In the genomic region with DNA sequence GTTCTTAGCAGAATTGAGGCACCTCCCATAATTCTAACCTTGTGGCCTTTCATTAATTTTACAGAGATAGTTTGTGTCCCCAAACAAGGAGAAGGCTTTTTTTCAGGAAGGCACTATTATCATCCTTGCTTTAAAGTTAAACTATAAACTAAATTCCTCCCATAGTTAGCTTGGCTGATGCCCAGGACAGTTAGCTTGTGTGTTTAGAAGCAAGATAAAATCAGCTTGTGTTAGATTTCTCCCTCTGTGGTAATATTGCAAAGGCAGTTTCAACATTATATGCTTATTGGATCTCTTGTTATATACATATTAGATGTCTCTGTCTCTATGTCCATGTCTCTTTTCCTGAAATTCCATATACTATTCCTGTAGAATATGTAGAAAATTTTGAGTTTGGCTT, we compare ENCODE assay signal across 13 cellular contexts.
"Had no signal": no experiment of that assay in that cellular context is flagged by ENCODE, and none has a peak within 500 bp of the region (broad histone marks: within the 10 kb centered on the region; RNA-seq: fewer than 3 reads in every experiment).

No MANE protein-coding gene starts in this region.

- DNase-seq: activated CD4-positive, alpha-beta T cell treated with anti-CD3 and anti-CD28 coated beads, Interleukin-2, amount 10 ng/mL, durations not matched to agents 24 days and 14 days; activated naive CD4-positive, alpha-beta T cell treated with anti-CD3 and anti-CD28 coated beads, Interleukin-2, amount 10 ng/mL, durations not matched to agents 7 days and 5 days; adrenal gland; endodermal cell; erythroblast; kidney glomerular epithelial cell; pancreas; thyroid gland had no signal

- H3K27ac Mint-ChIP-seq: activated CD4-positive, alpha-beta T cell treated with anti-CD3 and anti-CD28 coated beads, Interleukin-2, amount 10 ng/mL, durations not matched to agents 24 days and 14 days; activated naive CD4-positive, alpha-beta T cell treated with anti-CD3 and anti-CD28 coated beads, Interleukin-2, amount 10 ng/mL, durations not matched to agents 7 days and 5 days; activated T-helper 17 cell treated with anti-CD3 and anti-CD28 coated beads, Interleukin-2, amount 50 U/mL, for 72 hours; brain; endodermal cell; WTC11 had no signal

- H3K4me3 Mint-ChIP-seq: activated CD4-positive, alpha-beta T cell treated with anti-CD3 and anti-CD28 coated beads, Interleukin-2, amount 10 ng/mL, durations not matched to agents 24 days and 14 days; activated naive CD4-positive, alpha-beta T cell treated with anti-CD3 and anti-CD28 coated beads, Interleukin-2, amount 10 ng/mL, durations not matched to agents 7 days and 5 days; activated T-helper 17 cell treated with anti-CD3 and anti-CD28 coated beads, Interleukin-2, amount 50 U/mL, for 72 hours; brain; endodermal cell; neural crest cell; WTC11 had no signal

- H3K27me3 Mint-ChIP-seq: activated CD4-positive, alpha-beta T cell treated with anti-CD3 and anti-CD28 coated beads, Interleukin-2, amount 10 ng/mL, durations not matched to agents 24 days and 14 days; activated naive CD4-positive, alpha-beta T cell treated with anti-CD3 and anti-CD28 coated beads, Interleukin-2, amount 10 ng/mL, durations not matched to agents 7 days and 5 days; brain had no signal

- H3K36me3 Mint-ChIP-seq: activated naive CD4-positive, alpha-beta T cell treated with anti-CD3 and anti-CD28 coated beads, Interleukin-2, amount 10 ng/mL, durations not matched to agents 7 days and 5 days had no signal

- H3K4me1 Mint-ChIP-seq: activated CD4-positive, alpha-beta T cell treated with anti-CD3 and anti-CD28 coated beads, Interleukin-2, amount 10 ng/mL, durations not matched to agents 24 days and 14 days; activated naive CD4-positive, alpha-beta T cell treated with anti-CD3 and anti-CD28 coated beads, Interleukin-2, amount 10 ng/mL, durations not matched to agents 7 days and 5 days; activated T-helper 17 cell treated with anti-CD3 and anti-CD28 coated beads, Interleukin-2, amount 50 U/mL, for 72 hours; brain; endodermal cell; neural crest cell; WTC11 had no signal

- H3K4me3 ChIP-seq: adrenal gland, gastroesophageal sphincter, pancreas, thyroid gland had no signal
